In genomic region chr12:14860490-14860889, GRCh38 we compare ENCODE assay signal across 38 cellular contexts. TPM values are rescaled to one million over a fixed set of nuclear protein-coding genes. Genes with fewer than 3 reads are reported as not detected.
"Had no signal": no experiment of that assay in that cellular context is flagged by ENCODE, and none has a peak within 500 bp of the region (broad histone marks: within the 10 kb centered on the region; RNA-seq: fewer than 3 reads in every experiment).

No MANE protein-coding gene starts in this region.

- H3K9me3 ChIP-seq: body of pancreas had no signal

- H3K36me3 ChIP-seq: adrenal gland, ascending aorta, brain microvascular endothelial cell, breast epithelium, cardiac muscle cell had no signal

- DNase-seq: activated effector memory CD4-positive, alpha-beta T cell treated with anti-CD3 and anti-CD28 coated beads, Interleukin-2, amount 50 U/mL, for 16 hours; activated effector memory CD4-positive, alpha-beta T cell treated with Interleukin-2 at 50 U/mL for 16 hours; activated gamma-delta T cell; activated gamma-delta T cell treated with Interleukin-2 at 50 U/mL for 16 hours; activated naive CD4-positive, alpha-beta T cell; activated naive CD4-positive, alpha-beta T cell treated with anti-CD3 and anti-CD28 coated beads for 36 hours; activated naive CD4-positive, alpha-beta T cell treated with anti-CD3 and anti-CD28 coated beads, Interleukin-2, amount 10 ng/mL, durations not matched to agents 7 days and 5 days; activated naive CD4-positive, alpha-beta T cell treated with anti-CD3 and anti-CD28 coated beads, Interleukin-2, amount 50 U/mL, for 16 hours; activated naive CD4-positive, alpha-beta T cell treated with Interleukin-2 at 50 U/mL for 16 hours; activated naive CD8-positive, alpha-beta T cell treated with anti-CD3 and anti-CD28 coated beads for 36 hours; activated naive CD8-positive, alpha-beta T cell treated with anti-CD3 and anti-CD28 coated beads, Interleukin-2, amount 10 ng/mL, durations not matched to agents 7 days and 5 days; activated naive CD8-positive, alpha-beta T cell treated with anti-CD3 and anti-CD28 coated beads, Interleukin-2, amount 50 U/mL, for 24 hours; activated T-cell treated with anti-CD3 and anti-CD28 coated beads, Interleukin-2, amount 50 U/mL, for 1 hour; activated T-cell treated with anti-CD3 and anti-CD28 coated beads, Interleukin-2, amount 50 U/mL, for 24 hours; activated T-cell treated with anti-CD3 and anti-CD28 coated beads, Interleukin-2, amount 50 U/mL, for 4 hours; activated T-cell treated with anti-CD3 and anti-CD28 coated beads, Interleukin-2, amount 50 U/mL, for 48 hours; activated T-cell treated with anti-CD3 and anti-CD28 coated beads, Interleukin-2, amount 50 U/mL, for 72 hours; adrenal gland; amniotic stem cell; amygdala; anterior cingulate cortex; aorta; body of pancreas; brain microvascular endothelial cell; caudate nucleus; central memory CD4-positive, alpha-beta T cell; cerebellar nuclear complex had no signal

- H3K4me1 ChIP-seq: adrenal gland, ascending aorta, body of pancreas, breast epithelium had no signal

- FAIRE-seq: astrocyte, bronchial epithelial cell had no signal

- ATAC-seq: activated naive CD4-positive, alpha-beta T cell treated with anti-CD3 and anti-CD28 coated beads, Interleukin-2, amount 50 U/mL, for 72 hours; activated naive CD8-positive, alpha-beta T cell treated with anti-CD3 and anti-CD28 coated beads, Interleukin-2, amount 50 U/mL, for 24 hours; activated T-cell treated with anti-CD3 and anti-CD28 coated beads, Interleukin-2, amount 50 U/mL, for 4 hours; activated T-cell treated with anti-CD3 and anti-CD28 coated beads, Interleukin-2, amount 50 U/mL, for 72 hours; activated T-helper 17 cell treated with anti-CD3 and anti-CD28 coated beads, Interleukin-2, amount 50 U/mL, for 72 hours; body of pancreas had no signal

- H3K4me3 ChIP-seq: adrenal gland, ascending aorta, body of pancreas, breast epithelium, cardiac muscle cell had no signal

- H3K27me3 ChIP-seq: adrenal gland, ascending aorta, body of pancreas, brain microvascular endothelial cell, breast epithelium, cardiac muscle cell had no signal

- H3K27ac ChIP-seq: adrenal gland, ascending aorta, body of pancreas, brain microvascular endothelial cell, breast epithelium, cardiac muscle cell had no signal

RNA-seq across cellular contexts. Expression of gene ART4, which starts 17.2 kb away (rescaled TPM):
- total RNA-seq: activated naive CD4-positive, alpha-beta T cell treated with anti-CD3 and anti-CD28 coated beads for 36 hours; activated naive CD4-positive, alpha-beta T cell treated with anti-CD3 and anti-CD28 coated beads, Interleukin-2, amount 50 U/mL, for 72 hours; activated naive CD8-positive, alpha-beta T cell treated with anti-CD3 and anti-CD28 coated beads for 36 hours; activated naive CD8-positive, alpha-beta T cell treated with anti-CD3 and anti-CD28 coated beads, Interleukin-2, amount 10 ng/mL, durations not matched to agents 7 days and 5 days; activated T-cell treated with anti-CD3 and anti-CD28 coated beads, Interleukin-2, amount 50 U/mL, for 4 hours; activated T-cell treated with anti-CD3 and anti-CD28 coated beads, Interleukin-2, amount 50 U/mL, for 72 hours; activated T-helper 1 cell treated with anti-CD3 and anti-CD28 coated beads, Interleukin-12 subunit alpha, Interleukin-12 subunit beta, Interleukin-2, Interleukin-4 antibody, amounts not matched to agents 30 ng/mL and 10 ng/mL and 1 ng/mL, durations not matched to agents 14 hours and 24 hours and 36 hours; activated T-helper 17 cell treated with anti-CD3 and anti-CD28 coated beads, Interleukin-2, amount 50 U/mL, for 72 hours; activated T-helper 2 cell treated with anti-CD3 and anti-CD28 coated beads, Interferon-gamma antibody, Interleukin-2, Interleukin-4, amounts not matched to agents 10 μg/mL and 5 μg/mL and 100 μg/mL, durations not matched to agents 14 hours and 24 hours and 36 hours; astrocyte; bronchial epithelial cell; cardiac muscle cell had no signal

RNA-seq across cellular contexts. Expression of gene MGP, which starts 25.2 kb away (rescaled TPM):
- total RNA-seq: activated naive CD4-positive, alpha-beta T cell treated with anti-CD3 and anti-CD28 coated beads for 36 hours; activated naive CD8-positive, alpha-beta T cell treated with anti-CD3 and anti-CD28 coated beads for 36 hours; activated T-helper 1 cell treated with anti-CD3 and anti-CD28 coated beads, Interleukin-12 subunit alpha, Interleukin-12 subunit beta, Interleukin-2, Interleukin-4 antibody, amounts not matched to agents 30 ng/mL and 10 ng/mL and 1 ng/mL, durations not matched to agents 14 hours and 24 hours and 36 hours; activated T-helper 2 cell treated with anti-CD3 and anti-CD28 coated beads, Interferon-gamma antibody, Interleukin-2, Interleukin-4, amounts not matched to agents 10 μg/mL and 5 μg/mL and 100 μg/mL, durations not matched to agents 14 hours and 24 hours and 36 hours; astrocyte; cardiac muscle cell had no signal

RNA-seq across cellular contexts. Expression of gene SMCO3, which starts 46.5 kb away (rescaled TPM):
- total RNA-seq: activated naive CD4-positive, alpha-beta T cell treated with anti-CD3 and anti-CD28 coated beads for 36 hours; activated naive CD4-positive, alpha-beta T cell treated with anti-CD3 and anti-CD28 coated beads, Interleukin-2, amount 50 U/mL, for 72 hours; activated naive CD8-positive, alpha-beta T cell treated with anti-CD3 and anti-CD28 coated beads for 36 hours; activated naive CD8-positive, alpha-beta T cell treated with anti-CD3 and anti-CD28 coated beads, Interleukin-2, amount 10 ng/mL, durations not matched to agents 7 days and 5 days; activated T-cell treated with anti-CD3 and anti-CD28 coated beads, Interleukin-2, amount 50 U/mL, for 4 hours; activated T-cell treated with anti-CD3 and anti-CD28 coated beads, Interleukin-2, amount 50 U/mL, for 72 hours; activated T-helper 1 cell treated with anti-CD3 and anti-CD28 coated beads, Interleukin-12 subunit alpha, Interleukin-12 subunit beta, Interleukin-2, Interleukin-4 antibody, amounts not matched to agents 30 ng/mL and 10 ng/mL and 1 ng/mL, durations not matched to agents 14 hours and 24 hours and 36 hours; activated T-helper 17 cell treated with anti-CD3 and anti-CD28 coated beads, Interleukin-2, amount 50 U/mL, for 72 hours; activated T-helper 2 cell treated with anti-CD3 and anti-CD28 coated beads, Interferon-gamma antibody, Interleukin-2, Interleukin-4, amounts not matched to agents 10 μg/mL and 5 μg/mL and 100 μg/mL, durations not matched to agents 14 hours and 24 hours and 36 hours; bronchial epithelial cell; cardiac muscle cell; cardiac septum; cerebellum had no signal

RNA-seq across cellular contexts. Expression of gene C12orf60, which starts 57.0 kb away (rescaled TPM):
- total RNA-seq: ascending aorta had no signal
